In the genomic region with DNA sequence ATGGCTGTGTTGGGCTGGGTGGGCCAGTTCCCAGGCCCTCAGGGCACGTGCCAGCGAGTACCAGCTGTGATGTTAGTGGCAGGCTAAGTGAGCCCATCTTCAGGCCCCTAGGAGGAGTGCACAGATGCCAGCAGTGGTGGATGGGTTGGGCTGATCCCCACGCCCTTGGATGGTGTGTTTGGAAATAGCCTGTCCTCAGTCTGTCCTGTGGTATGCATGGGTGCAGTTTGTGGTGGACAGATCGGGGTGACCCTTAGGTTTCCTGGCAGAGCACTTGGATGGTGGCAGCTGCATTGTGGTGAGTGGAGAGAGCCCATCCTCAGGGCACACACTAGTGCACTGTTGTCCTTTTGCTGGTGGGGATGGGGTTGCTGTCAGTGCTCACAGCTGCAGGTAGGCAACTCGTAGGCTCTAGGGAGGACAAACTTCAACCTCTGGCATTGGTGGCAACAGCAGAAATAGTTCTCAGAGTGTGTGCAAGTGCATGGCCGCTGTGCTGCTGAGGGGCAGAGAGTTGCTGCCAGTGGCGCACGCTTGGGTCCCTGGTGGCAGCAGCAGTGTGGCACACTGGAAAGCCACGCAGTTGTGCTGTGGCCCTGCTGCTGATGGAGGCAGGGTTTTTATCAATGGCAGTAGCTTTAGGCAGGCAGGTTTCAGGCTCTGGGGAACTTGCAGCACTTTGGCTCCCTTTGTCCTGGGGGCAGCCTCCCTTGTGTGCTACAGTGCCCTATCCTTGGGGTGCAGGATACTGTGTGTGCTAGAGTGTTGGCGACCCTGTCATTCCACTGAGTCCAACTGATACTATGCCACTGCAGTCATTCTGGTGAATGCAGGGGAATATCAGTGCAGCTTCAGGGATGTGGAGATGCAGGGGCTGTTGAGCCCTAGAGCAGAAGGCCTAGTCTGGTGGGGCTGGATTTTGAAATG, we compare ENCODE assay signal across 25 cellular contexts.
DNase-seq lines count a peak whose midpoint lies in the region; ATAC-seq, FAIRE-seq and TF ChIP-seq lines count a peak whose summit lies in the region.
"Had no signal": no experiment of that assay in that cellular context is flagged by ENCODE, and none has a peak within 500 bp of the region (broad histone marks: within the 10 kb centered on the region; RNA-seq: fewer than 3 reads in every experiment).

No MANE protein-coding gene starts in this region.

- peaks cover 6% of the 10 kb centered on the region; the same call in 1 of the 2 replicates for H3K36me3 ChIP-seq in PC-3 (ENCODE audit: low read depth, low read length)

- TF ChIP-seq RAD21 in A549 (conservative IDR thresholded peaks at IDR 0.05 in 1 of 2, IDR thresholded peaks at IDR 0.05 in 1 of 2), result no peak

- POLR2A ChIA-PET in A549 (lab: Yijun Ruan, JAX), result no interaction called here
- POLR2A ChIA-PET in PC-3 (lab: Charles Lee; ENCODE audit: unreplicated experiment), result no interaction called here
- POLR2A ChIA-PET in naive thymus-derived CD8-positive, alpha-beta T cell (lab: Charles Lee), result no interaction called here

- H3K9me3 ChIP-seq in A549 (peaks cover 4% of the 10 kb centered on the region; the same call in 1 of the 3 replicates), PC-3 (ENCODE audit: low read length) (no peaks in the 10 kb centered on the region)

- no peak for TF ChIP-seq CTCF in A549 (IDR thresholded peaks at IDR 0.05)
- TF ChIP-seq CTCF in PC-3 (conservative IDR thresholded peaks at IDR 0.05; ENCODE audit: low read depth, low read length), result no peak
- TF ChIP-seq CTCF in neural crest cell (conservative IDR thresholded peaks at IDR 0.05), result no peak

- no peak for TF ChIP-seq EP300 in A549 (IDR thresholded peaks at IDR 0.05)

- H3K4me3 ChIP-seq in A549, result no peak overlapping the region
- H3K4me3 ChIP-seq in PC-3 (ENCODE audit: low read length), result no peak overlapping the region
- H3K4me3 ChIP-seq: BLaER1, GM23248 had no signal

- no peaks in the 10 kb centered on the region for H3K27me3 ChIP-seq in PC-3 (ENCODE audit: low read length)
- H3K27me3 ChIP-seq: BLaER1 had no signal

- no peak overlapping the region for H3K27ac ChIP-seq in A549
- no peak overlapping the region for H3K27ac ChIP-seq in PC-3 (ENCODE audit: low read length)
- H3K27ac ChIP-seq: BLaER1, epithelial cell of prostate, GM23248 had no signal

- TF ChIP-seq POLR2A in A549 (IDR thresholded peaks at IDR 0.05; ENCODE audit: low read length), result no peak

- no peaks in the 10 kb centered on the region for H3K4me1 ChIP-seq in A549
- H3K4me1 ChIP-seq in PC-3 (ENCODE audit: insufficient read depth, low read length), result no peaks in the 10 kb centered on the region
- H3K4me1 ChIP-seq: BLaER1 had no signal

- no TSS peak for BruUV-seq in PC-3 (replicated peaks; lab: Mats Ljungman, UMichigan)

- no peak overlapping the region for H3K4me2 ChIP-seq in A549
- no peak overlapping the region for H3K4me2 ChIP-seq in PC-3 (ENCODE audit: low read length)
- H3K4me2 ChIP-seq: BLaER1 had no signal

- ATAC-seq in A549, result peak; percentile 43 to 64; a peak in 4 of 6 replicates
- peak; percentile 16; the same call in 1 of the 2 replicates for ATAC-seq in PC-3
- peak; percentile 37 for ATAC-seq in left ventricle myocardium superior
- no peak for ATAC-seq in naive thymus-derived CD8-positive, alpha-beta T cell
- no peak for ATAC-seq in HG03442 (IDR thresholded peaks at IDR 0.05; ENCODE audit: unreplicated experiment)
- ATAC-seq: activated T-cell treated with anti-CD3 and anti-CD28 coated beads, Interleukin-2, amount 50 U/mL, for 4 hours had no signal

- no peaks in the 10 kb centered on the region for H3K79me2 ChIP-seq in PC-3 (ENCODE audit: low read length)

- no peaks in the 10 kb centered on the region for H3F3A ChIP-seq in PC-3 (ENCODE audit: low read length, unreplicated experiment)

- no peaks in the 10 kb centered on the region for H3K9me2 ChIP-seq in PC-3 (replicated peaks; ENCODE audit: low read length)

- H3K36me3 Mint-ChIP-seq in neural crest cell (ENCODE audit: low read depth), result peaks cover 20% of the 10 kb centered on the region
- H3K36me3 Mint-ChIP-seq in naive thymus-derived CD8-positive, alpha-beta T cell, result peaks cover 31 to 70% (median 51%) of the 10 kb centered on the region in 3 donors

- no peak overlapping the region for H3K9ac ChIP-seq in PC-3 (ENCODE audit: low read length)
- H3K9ac ChIP-seq: BLaER1, GM23248 had no signal

- CTCF ChIA-PET in A549 (lab: Yijun Ruan, JAX), result interaction anchor here (0.6 to 2.8 kb wide), 5 partner anchors 20 to 261 kb away, joined by 3 to 9 read pairs (median 3); no protein-coding TSS in a partner anchor
- CTCF ChIA-PET in PC-3 (lab: Charles Lee), result interaction anchor here (0.5 to 0.6 kb wide), 2 partner anchors 65 to 82 kb away, joined by 3 to 5 read pairs; a partner anchor contains a TSS

- no peaks in the 10 kb centered on the region for H4K20me1 ChIP-seq in PC-3 (ENCODE audit: low read length)

- peaks cover 22% of the 10 kb centered on the region for H3K4me1 Mint-ChIP-seq in neural crest cell
- peaks cover 0 to 7% (median 6%) of the 10 kb centered on the region in 4 donors for H3K4me1 Mint-ChIP-seq in naive thymus-derived CD8-positive, alpha-beta T cell
- H3K4me1 Mint-ChIP-seq: activated naive CD4-positive, alpha-beta T cell treated with anti-CD3 and anti-CD28 coated beads, Interleukin-2, amount 10 ng/mL, durations not matched to agents 7 days and 5 days had no signal

- intact Hi-C loops in PC-3 (cut with micrococcal nuclease), result no loop called here
- intact Hi-C loops in left ventricle myocardium superior (cut with micrococcal nuclease), result no loop called here

- H3K27me3 Mint-ChIP-seq in neural crest cell (ENCODE audit: low read depth), result no peaks in the 10 kb centered on the region
- H3K27me3 Mint-ChIP-seq in naive thymus-derived CD8-positive, alpha-beta T cell, result no peaks in the 10 kb centered on the region
- H3K27me3 Mint-ChIP-seq: activated naive CD4-positive, alpha-beta T cell treated with anti-CD3 and anti-CD28 coated beads, Interleukin-2, amount 10 ng/mL, durations not matched to agents 7 days and 5 days had no signal

- H2AFZ ChIP-seq in PC-3 (ENCODE audit: low read length), result no peak overlapping the region
- H2AFZ ChIP-seq: GM23248 had no signal

- H3K9me3 Mint-ChIP-seq in neural crest cell, result no peaks in the 10 kb centered on the region
- peaks cover 0 to 43% (median 29%) of the 10 kb centered on the region in 9 donors for H3K9me3 Mint-ChIP-seq in naive thymus-derived CD8-positive, alpha-beta T cell

- no peak for FAIRE-seq in A549 (lab: Jason Lieb, UNC)
- FAIRE-seq: astrocyte, RCC 7860, TTC549 had no signal

- DNase-seq in A549 (ENCODE audit: low read depth in 1 of 2, low spot score in 1 of 2), result no peak
- no peak for DNase-seq in PC-3
- DNase-seq in left ventricle myocardium superior, result no peak
- DNase-seq in neural crest cell (ENCODE audit: low read depth, low spot score), result no peak
- no peak for DNase-seq in activated gamma-delta T cell treated with Interleukin-2 at 50 U/mL for 16 hours
- DNase-seq in naive thymus-derived CD8-positive, alpha-beta T cell, result no peak
- DNase-seq in activated CD4-positive, alpha-beta T cell treated with anti-CD3 and anti-CD28 coated beads, Interleukin-2, amount 50 U/mL, for 4 hours, result no peak
- DNase-seq: ACHN; activated naive CD4-positive, alpha-beta T cell treated with anti-CD3 and anti-CD28 coated beads, Interleukin-2, amount 10 ng/mL, durations not matched to agents 7 days and 5 days; activated T-cell treated with anti-CD3 and anti-CD28 coated beads, Interleukin-2, amount 50 U/mL, for 4 hours; cerebellar nuclear complex; DMS79; GM23248; Kasumi-1; left cardiac atrium; NCI-H187; NCI-H526; nephron progenitor cell; substantia nigra had no signal

- no peak overlapping the region for H3K4me3 Mint-ChIP-seq in neural crest cell
- no peak overlapping the region for H3K4me3 Mint-ChIP-seq in naive thymus-derived CD8-positive, alpha-beta T cell
- H3K4me3 Mint-ChIP-seq: activated naive CD4-positive, alpha-beta T cell treated with anti-CD3 and anti-CD28 coated beads, Interleukin-2, amount 10 ng/mL, durations not matched to agents 7 days and 5 days; activated T-cell treated with anti-CD3 and anti-CD28 coated beads, Interleukin-2, amount 50 U/mL, for 4 hours; nephron progenitor cell had no signal

- 87% methylated on average over 9 of the region's 10 CpGs for WGBS in A549 (ENCODE audit: missing lambda C conversion rate)

- peak overlapping the region; percentile 46 for H3K27ac Mint-ChIP-seq in neural crest cell (ENCODE audit: unreplicated experiment)
- H3K27ac Mint-ChIP-seq in naive thymus-derived CD8-positive, alpha-beta T cell, result peak overlapping the region in 2 of 10 donors; percentile 39 to 60
- H3K27ac Mint-ChIP-seq: activated naive CD4-positive, alpha-beta T cell treated with anti-CD3 and anti-CD28 coated beads, Interleukin-2, amount 10 ng/mL, durations not matched to agents 7 days and 5 days had no signal

TF ChIP-seq in A549, 52 proteins besides CTCF, POLR2A, EP300 and RAD21 (continues in another document):
- TF ChIP-seq ESRRA (IDR thresholded peaks at IDR 0.05; ENCODE audit: borderline replicate concordance, low read length) (no peak), NPAS2 (CRISPR knock-in tag; IDR thresholded peaks at IDR 0.05; ENCODE audit: borderline replicate concordance) (no peak), JUNB (IDR thresholded peaks at IDR 0.05) (no peak), FOXS1 (CRISPR knock-in tag; IDR thresholded peaks at IDR 0.05) (no peak), KDM1A (IDR thresholded peaks at IDR 0.05; ENCODE audit: low read depth) (no peak), CBX2 (IDR thresholded peaks at IDR 0.05; ENCODE audit: borderline replicate concordance, low read depth) (no peak), MAFK (IDR thresholded peaks at IDR 0.05; ENCODE audit: partially characterized antibody) (no peak), RFX5 (IDR thresholded peaks at IDR 0.05) (no peak), CBX8 (IDR thresholded peaks at IDR 0.05) (no peak)
- TF ChIP-seq, protein P1, sequence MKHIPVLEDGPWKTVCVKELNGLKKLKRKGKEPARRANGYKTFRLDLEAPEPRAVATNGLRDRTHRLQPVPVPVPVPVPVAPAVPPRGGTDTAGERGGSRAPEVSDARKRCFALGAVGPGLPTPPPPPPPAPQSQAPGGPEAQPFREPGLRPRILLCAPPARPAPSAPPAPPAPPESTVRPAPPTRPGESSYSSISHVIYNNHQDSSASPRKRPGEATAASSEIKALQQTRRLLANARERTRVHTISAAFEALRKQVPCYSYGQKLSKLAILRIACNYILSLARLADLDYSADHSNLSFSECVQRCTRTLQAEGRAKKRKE (CRISPR knock-in tag; IDR thresholded peaks at IDR 0.05; ENCODE audit: low read depth), result no peak

Comparison
In these comparisons a context has a peak if more than half of its experiments do, and no peak if none do; other contexts are left out.
1. ATAC-seq: peak in A549 (2 of 2), PC-3 (single experiment) and left ventricle myocardium superior (single experiment); none in naive thymus-derived CD8-positive, alpha-beta T cell (0 of 2) and HG03442 (single experiment).